29 cellular contexts compared by ENCODE assay signal in the genomic region with DNA sequence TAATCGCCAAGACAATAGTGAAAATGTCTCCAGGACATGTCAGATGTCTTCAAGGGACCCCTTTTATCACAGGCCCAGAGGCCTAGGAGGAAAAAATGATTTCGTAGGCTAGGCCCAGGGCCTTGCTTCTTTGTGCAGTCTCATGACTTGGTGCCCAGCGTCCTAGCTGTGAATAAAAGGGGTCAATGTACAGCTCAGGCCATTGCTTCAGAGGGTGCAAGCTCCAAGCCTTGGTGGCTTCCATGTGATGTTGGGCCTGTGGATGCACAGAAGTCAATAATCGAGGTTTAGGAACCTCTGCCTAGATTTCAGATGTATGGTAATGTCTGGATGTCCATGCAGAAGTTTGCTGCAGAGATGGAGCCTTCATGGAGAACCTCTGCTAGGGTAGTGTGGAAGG.
"Had no signal": no experiment of that assay in that cellular context is flagged by ENCODE, and none has a peak within 500 bp of the region (broad histone marks: within the 10 kb centered on the region; RNA-seq: fewer than 3 reads in every experiment).

No MANE protein-coding gene starts in this region.

- H3K27ac ChIP-seq: left ventricle myocardium inferior, pancreas, prostate gland, skin epidermis, stomach, testis, thyroid gland, transverse colon, upper lobe of left lung, vagina had no signal

- DNase-seq: hippocampal formation; islet precursor cell; left ventricle myocardium inferior; midbrain; mucosa of descending colon; naive thymus-derived CD4-positive, alpha-beta T cell; nucleus accumbens; pancreas; posterior cingulate gyrus; retina; right cardiac atrium; stimulated activated CD4-positive, alpha-beta T cell treated with anti-CD3 and anti-CD28 coated beads, Interleukin-12 subunit alpha, Interleukin-12 subunit beta, amount 100 ng/mL, for 4 hours; stimulated activated CD4-positive, alpha-beta T cell treated with anti-CD3 and anti-CD28 coated beads, Interleukin-15, amount 100 ng/mL, for 24 hours; stimulated activated CD4-positive, alpha-beta T cell treated with anti-CD3 and anti-CD28 coated beads, Interleukin-2, amount 100 ng/mL, for 24 hours; stimulated activated CD4-positive, alpha-beta T cell treated with anti-CD3 and anti-CD28 coated beads, Interleukin-4, amount 100 ng/mL, for 1 hour; stimulated activated naive B cell treated with anti-CD40 and anti-IgM and Interleukin-4, amounts not matched to agents 10 μg/mL and 1 μg/mL and 100 μg/mL, for 72 hours; stimulated activated naive CD8-positive, alpha-beta T cell treated with anti-CD3 and anti-CD28 coated beads, Interleukin-15, Interleukin-2, amounts not matched to agents 100 U/mL and 50 U/mL, for 24 hours; stomach; testis; thyroid gland; transverse colon; upper lobe of left lung had no signal

- H3K27ac Mint-ChIP-seq: naive thymus-derived CD4-positive, alpha-beta T cell; nephron; stimulated activated naive B cell treated with anti-CD40 and anti-IgM and Interleukin-4, amounts not matched to agents 10 μg/mL and 1 μg/mL and 100 μg/mL, for 72 hours had no signal

- H3K4me3 ChIP-seq: left ventricle myocardium inferior, lung, mucosa of descending colon, pancreas, prostate gland, skin epidermis, stomach, testis, thyroid gland, transverse colon, upper lobe of left lung, vagina had no signal

- H3K4me3 Mint-ChIP-seq: naive thymus-derived CD4-positive, alpha-beta T cell; nephron; neural crest cell; stimulated activated naive B cell treated with anti-CD40 and anti-IgM and Interleukin-4, amounts not matched to agents 10 μg/mL and 1 μg/mL and 100 μg/mL, for 72 hours had no signal

- H3K4me1 ChIP-seq: left ventricle myocardium inferior, pancreas, prostate gland, stomach, testis, thyroid gland, transverse colon, upper lobe of left lung, vagina had no signal

- H3K9me3 ChIP-seq: pancreas, prostate gland, testis, thyroid gland, vagina had no signal

- ATAC-seq: mucosa of descending colon; naive thymus-derived CD4-positive, alpha-beta T cell; pancreas; right cardiac atrium; sciatic nerve; stimulated activated naive B cell treated with anti-CD40 and anti-IgM and Interleukin-4, amounts not matched to agents 10 μg/mL and 1 μg/mL and 100 μg/mL, for 72 hours; stimulated activated naive CD8-positive, alpha-beta T cell treated with anti-CD3 and anti-CD28 coated beads, Interleukin-15, Interleukin-2, amounts not matched to agents 100 U/mL and 50 U/mL, for 24 hours had no signal

- H3K4me1 Mint-ChIP-seq: naive thymus-derived CD4-positive, alpha-beta T cell; nephron; neural crest cell; stimulated activated naive B cell treated with anti-CD40 and anti-IgM and Interleukin-4, amounts not matched to agents 10 μg/mL and 1 μg/mL and 100 μg/mL, for 72 hours had no signal

- FAIRE-seq: pancreas had no signal

- H3K27me3 ChIP-seq: pancreas, stomach, testis, thyroid gland, transverse colon, upper lobe of left lung, vagina had no signal

- H3K36me3 ChIP-seq: left ventricle myocardium inferior, pancreas, prostate gland, stomach, thyroid gland, transverse colon, upper lobe of left lung, vagina had no signal
